In the genomic region with DNA sequence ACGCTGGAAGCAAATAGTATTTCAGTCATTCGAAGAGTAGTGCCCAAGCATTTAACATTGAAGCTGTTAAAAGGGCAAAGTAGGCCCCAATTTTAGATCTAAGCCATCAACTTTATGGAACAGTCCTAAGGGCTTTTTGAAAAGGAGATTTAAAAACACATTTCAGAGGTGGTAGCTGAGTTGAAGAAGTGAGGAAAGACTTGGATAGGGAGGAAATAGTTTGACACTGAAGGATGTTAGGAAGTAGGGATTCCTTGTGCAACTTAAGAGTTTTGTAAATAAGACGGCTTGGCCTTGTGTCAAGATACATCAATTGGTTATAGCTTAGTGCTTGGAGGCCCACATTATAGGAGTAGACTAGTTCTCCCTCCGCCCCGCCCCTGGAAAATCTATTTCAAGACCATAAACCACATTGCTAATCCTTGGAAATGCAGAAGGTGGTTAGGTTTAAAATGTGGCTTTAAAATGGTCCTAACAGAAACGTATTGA, we compare ENCODE assay signal across 1 cellular context.
TF ChIP-seq lines count a peak whose summit lies in the region.

No MANE protein-coding gene starts in this region.

TF ChIP-seq in GM23338, 12 proteins besides CTCF, POLR2A, EP300 and RAD21 (continued from another document):
- TF ChIP-seq, protein P1, sequence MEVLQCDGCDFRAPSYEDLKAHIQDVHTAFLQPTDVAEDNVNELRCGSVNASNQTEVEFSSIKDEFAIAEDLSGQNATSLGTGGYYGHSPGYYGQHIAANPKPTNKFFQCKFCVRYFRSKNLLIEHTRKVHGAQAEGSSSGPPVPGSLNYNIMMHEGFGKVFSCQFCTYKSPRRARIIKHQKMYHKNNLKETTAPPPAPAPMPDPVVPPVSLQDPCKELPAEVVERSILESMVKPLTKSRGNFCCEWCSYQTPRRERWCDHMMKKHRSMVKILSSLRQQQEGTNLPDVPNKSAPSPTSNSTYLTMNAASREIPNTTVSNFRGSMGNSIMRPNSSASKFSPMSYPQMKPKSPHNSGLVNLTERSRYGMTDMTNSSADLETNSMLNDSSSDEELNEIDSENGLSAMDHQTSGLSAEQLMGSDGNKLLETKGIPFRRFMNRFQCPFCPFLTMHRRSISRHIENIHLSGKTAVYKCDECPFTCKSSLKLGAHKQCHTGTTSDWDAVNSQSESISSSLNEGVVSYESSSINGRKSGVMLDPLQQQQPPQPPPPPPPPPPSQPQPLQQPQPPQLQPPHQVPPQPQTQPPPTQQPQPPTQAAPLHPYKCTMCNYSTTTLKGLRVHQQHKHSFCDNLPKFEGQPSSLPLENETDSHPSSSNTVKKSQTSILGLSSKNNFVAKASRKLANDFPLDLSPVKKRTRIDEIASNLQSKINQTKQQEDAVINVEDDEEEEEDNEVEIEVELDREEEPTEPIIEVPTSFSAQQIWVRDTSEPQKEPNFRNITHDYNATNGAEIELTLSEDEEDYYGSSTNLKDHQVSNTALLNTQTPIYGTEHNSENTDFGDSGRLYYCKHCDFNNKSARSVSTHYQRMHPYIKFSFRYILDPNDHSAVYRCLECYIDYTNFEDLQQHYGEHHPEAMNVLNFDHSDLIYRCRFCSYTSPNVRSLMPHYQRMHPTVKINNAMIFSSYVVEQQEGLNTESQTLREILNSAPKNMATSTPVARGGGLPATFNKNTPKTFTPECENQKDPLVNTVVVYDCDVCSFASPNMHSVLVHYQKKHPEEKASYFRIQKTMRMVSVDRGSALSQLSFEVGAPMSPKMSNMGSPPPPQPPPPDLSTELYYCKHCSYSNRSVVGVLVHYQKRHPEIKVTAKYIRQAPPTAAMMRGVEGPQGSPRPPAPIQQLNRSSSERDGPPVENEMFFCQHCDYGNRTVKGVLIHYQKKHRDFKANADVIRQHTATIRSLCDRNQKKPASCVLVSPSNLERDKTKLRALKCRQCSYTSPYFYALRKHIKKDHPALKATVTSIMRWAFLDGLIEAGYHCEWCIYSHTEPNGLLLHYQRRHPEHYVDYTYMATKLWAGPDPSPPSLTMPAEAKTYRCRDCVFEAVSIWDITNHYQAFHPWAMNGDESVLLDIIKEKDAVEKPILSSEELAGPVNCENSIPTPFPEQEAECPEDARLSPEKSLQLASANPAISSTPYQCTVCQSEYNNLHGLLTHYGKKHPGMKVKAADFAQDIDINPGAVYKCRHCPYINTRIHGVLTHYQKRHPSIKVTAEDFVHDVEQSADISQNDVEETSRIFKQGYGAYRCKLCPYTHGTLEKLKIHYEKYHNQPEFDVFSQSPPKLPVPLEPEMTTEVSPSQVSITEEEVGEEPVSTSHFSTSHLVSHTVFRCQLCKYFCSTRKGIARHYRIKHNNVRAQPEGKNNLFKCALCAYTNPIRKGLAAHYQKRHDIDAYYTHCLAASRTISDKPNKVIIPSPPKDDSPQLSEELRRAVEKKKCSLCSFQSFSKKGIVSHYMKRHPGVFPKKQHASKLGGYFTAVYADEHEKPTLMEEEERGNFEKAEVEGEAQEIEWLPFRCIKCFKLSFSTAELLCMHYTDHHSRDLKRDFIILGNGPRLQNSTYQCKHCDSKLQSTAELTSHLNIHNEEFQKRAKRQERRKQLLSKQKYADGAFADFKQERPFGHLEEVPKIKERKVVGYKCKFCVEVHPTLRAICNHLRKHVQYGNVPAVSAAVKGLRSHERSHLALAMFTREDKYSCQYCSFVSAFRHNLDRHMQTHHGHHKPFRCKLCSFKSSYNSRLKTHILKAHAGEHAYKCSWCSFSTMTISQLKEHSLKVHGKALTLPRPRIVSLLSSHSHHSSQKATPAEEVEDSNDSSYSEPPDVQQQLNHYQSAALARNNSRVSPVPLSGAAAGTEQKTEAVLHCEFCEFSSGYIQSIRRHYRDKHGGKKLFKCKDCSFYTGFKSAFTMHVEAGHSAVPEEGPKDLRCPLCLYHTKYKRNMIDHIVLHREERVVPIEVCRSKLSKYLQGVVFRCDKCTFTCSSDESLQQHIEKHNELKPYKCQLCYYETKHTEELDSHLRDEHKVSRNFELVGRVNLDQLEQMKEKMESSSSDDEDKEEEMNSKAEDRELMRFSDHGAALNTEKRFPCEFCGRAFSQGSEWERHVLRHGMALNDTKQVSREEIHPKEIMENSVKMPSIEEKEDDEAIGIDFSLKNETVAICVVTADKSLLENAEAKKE (CRISPR knock-in tag; IDR thresholded peaks at IDR 0.05), result no peak
- TF ChIP-seq NANOG (IDR thresholded peaks at IDR 0.05; ENCODE audit: borderline replicate concordance), result no peak
- no peak for TF ChIP-seq STAT1 (IDR thresholded peaks at IDR 0.05; ENCODE audit: unreplicated experiment)
